9 cellular contexts compared by ENCODE assay signal in genomic region chr3:97425002-97425401, GRCh38.
"Had no signal": no experiment of that assay in that cellular context is flagged by ENCODE, and none has a peak within 500 bp of the region (broad histone marks: within the 10 kb centered on the region; RNA-seq: fewer than 3 reads in every experiment).

No MANE protein-coding gene starts in this region.

- H3K36me3 ChIP-seq: HAP-1 had no signal

- H3K4me1 ChIP-seq: HAP-1 had no signal

- ATAC-seq: GM23338, HCT116 had no signal

- DNase-seq: GM23248, GOT3, H7, H9, HCEC 1CT, HFFc6 had no signal

- H3K4me3 ChIP-seq: GM23248, GM23338, HAP-1 had no signal

- H3K27ac ChIP-seq: GM23248 had no signal
